Comparison of ENCODE assay signal across 8 cellular contexts in the genomic region with DNA sequence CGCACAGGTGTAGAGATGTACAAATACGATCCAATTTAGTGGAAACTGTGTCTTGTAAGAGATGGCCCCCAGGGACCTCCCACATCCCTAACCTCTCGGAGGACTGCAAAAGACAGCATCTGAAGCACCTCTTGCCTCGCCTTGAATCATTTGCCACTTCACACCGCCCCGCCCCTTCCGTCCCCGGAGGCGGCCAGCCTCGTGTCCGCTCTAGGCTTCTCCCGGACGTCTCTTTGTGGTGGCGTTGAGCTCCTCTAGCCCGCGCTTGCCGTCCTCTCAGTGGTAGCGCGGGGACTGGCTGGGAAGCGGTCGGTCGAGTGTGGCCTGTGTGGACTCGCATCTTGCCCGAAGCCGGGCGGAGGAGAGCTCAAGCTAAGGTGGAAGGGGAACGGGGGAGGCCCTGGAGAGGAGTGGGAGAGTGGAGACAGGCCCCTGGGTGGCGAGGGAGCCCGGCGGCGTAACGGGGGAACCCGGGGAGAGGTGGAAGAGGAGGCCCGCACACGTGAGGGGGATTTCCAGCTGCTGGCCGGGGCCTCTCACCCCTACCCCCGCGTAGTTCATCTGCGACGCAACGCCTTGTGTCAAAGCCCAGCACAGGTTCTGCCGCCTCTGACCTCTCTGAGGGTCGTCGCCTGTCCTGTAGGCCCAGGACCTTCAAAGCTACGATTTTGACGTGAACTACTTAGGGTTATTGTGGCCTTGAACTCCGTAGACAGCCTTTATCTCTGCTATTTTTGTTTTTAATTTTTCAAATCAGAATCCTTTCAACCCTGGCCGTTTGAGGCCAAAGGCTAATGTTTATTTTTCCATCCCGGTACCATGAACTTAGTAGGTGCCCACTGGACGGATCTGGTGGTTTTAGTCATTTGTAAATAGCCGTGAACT. TPM values are rescaled to one million over a fixed set of nuclear protein-coding genes. Genes with fewer than 3 reads are reported as not detected.
DNase-seq lines count a peak whose midpoint lies in the region; TF ChIP-seq lines count a peak whose summit lies in the region.

A gene (plus strand): TSS at position 279 of the 885 bp plus-strand sequence. CDS start 7,845 bp downstream, outside the sequence.

- TF ChIP-seq CTCF in MM.1S (IDR thresholded peaks at IDR 0.05; ENCODE audit: low read length) (no peak), fibroblast of villous mesenchyme (IDR thresholded peaks at IDR 0.05; ENCODE audit: insufficient read depth, low read depth, low read length) (no peak), neural crest cell (conservative IDR thresholded peaks at IDR 0.05) (no peak)

- H3K4me3 ChIP-seq in HAP-1 (peak within 1 kb of the TSS; percentile 74), MM.1S (ENCODE audit: low read length) (peak within 1 kb of the TSS; percentile 78), fibroblast of villous mesenchyme (ENCODE audit: low read depth, low read length) (peak within 1 kb of the TSS; percentile 79), stomach smooth muscle (ENCODE audit: low read length in 2 of 2) (peak within 1 kb of the TSS; percentile 76 to 77)

- peak within 1 kb of the TSS; percentile 67; the same call in 1 of the 2 replicates for H3K27ac ChIP-seq in MM.1S (ENCODE audit: low read length)
- H3K27ac ChIP-seq in stomach smooth muscle (ENCODE audit: low read length) = peak within 1 kb of the TSS; percentile 89

- in situ Hi-C loops in HAP-1 (cut with MboI; ENCODE audit: low sequenced_read_pairs) = loop anchor here (10.0 kb wide), 1 partner anchor 592 kb away; no protein-coding TSS in a partner anchor

- H3F3A ChIP-seq in MM.1S (ENCODE audit: insufficient read depth, low read length) = no peaks in the 10 kb centered on the region; the same call in 1 of the 2 replicates

- H3K4me2 ChIP-seq in MM.1S (ENCODE audit: low read depth, low read length) = peak within 1 kb of the TSS; percentile 79

- peak within 1 kb of the TSS; percentile 95 for H3K4me3 Mint-ChIP-seq in neural crest cell

- H3K4me1 Mint-ChIP-seq in neural crest cell = peaks cover 35% of the 10 kb centered on the region

- H2AFZ ChIP-seq in MM.1S (ENCODE audit: low read length) = peak within 1 kb of the TSS; percentile 86

- H3K79me2 ChIP-seq in MM.1S (ENCODE audit: low read length) = peaks cover 47% of the 10 kb centered on the region

- H3K9me3 Mint-ChIP-seq in neural crest cell = no peaks in the 10 kb centered on the region

- no peaks in the 10 kb centered on the region for H3K9me2 ChIP-seq in MM.1S (replicated peaks; ENCODE audit: insufficient read depth, low read length)

- H3K9me3 ChIP-seq in ES-I3 (ENCODE audit: control insufficient read depth, insufficient read depth, low read length) = no peaks in the 10 kb centered on the region
- no peaks in the 10 kb centered on the region for H3K9me3 ChIP-seq in HAP-1
- H3K9me3 ChIP-seq in MM.1S (replicated peaks; ENCODE audit: insufficient read depth, low read length) = no peaks in the 10 kb centered on the region
- no peaks in the 10 kb centered on the region for H3K9me3 ChIP-seq in stomach smooth muscle (ENCODE audit: control insufficient read depth in 2 of 2, low read length in 2 of 2)

- H3K27me3 Mint-ChIP-seq in neural crest cell (ENCODE audit: low read depth) = peaks cover 32% of the 10 kb centered on the region

- H4K20me1 ChIP-seq in MM.1S (ENCODE audit: insufficient read depth, low read length) = no peaks in the 10 kb centered on the region

- H3K27me3 ChIP-seq in HAP-1 (ENCODE audit: low read depth) (no peaks in the 10 kb centered on the region), MM.1S (replicated peaks; ENCODE audit: insufficient read depth, low read length) (no peaks in the 10 kb centered on the region), stomach smooth muscle (ENCODE audit: control insufficient read depth in 1 of 2, insufficient read depth in 2 of 2, low read length in 2 of 2) (no peaks in the 10 kb centered on the region)

- H3K4me1 ChIP-seq in ES-I3 (ENCODE audit: insufficient read depth, low read length) (peaks cover 10% of the 10 kb centered on the region; the same call in 1 of the 2 replicates), HAP-1 (peaks cover 9% of the 10 kb centered on the region), MM.1S (ENCODE audit: low read length) (peaks cover 24% of the 10 kb centered on the region), stomach smooth muscle (ENCODE audit: control insufficient read depth, insufficient read depth, low read length) (peaks cover 17% of the 10 kb centered on the region)

- H3K36me3 ChIP-seq in ES-I3 (ENCODE audit: insufficient read depth, low read length) (no peaks in the 10 kb centered on the region), HAP-1 (replicated peaks) (no peaks in the 10 kb centered on the region), MM.1S (replicated peaks; ENCODE audit: insufficient read depth, low read length) (no peaks in the 10 kb centered on the region), stomach smooth muscle (ENCODE audit: control insufficient read depth in 2 of 2, insufficient read depth in 2 of 2, low read length in 2 of 2) (no peaks in the 10 kb centered on the region)

- H3K36me3 Mint-ChIP-seq in neural crest cell (ENCODE audit: low read depth) = no peaks in the 10 kb centered on the region

- H3K27ac Mint-ChIP-seq in neural crest cell (ENCODE audit: unreplicated experiment) = peak within 1 kb of the TSS; percentile 99

- H3K9ac ChIP-seq in ES-I3 (ENCODE audit: low read depth, low read length) (peak within 1 kb of the TSS; percentile 95), MM.1S (ENCODE audit: low read length) (peak within 1 kb of the TSS; percentile 87), stomach smooth muscle (ENCODE audit: low read length in 2 of 2) (peak within 1 kb of the TSS; percentile 82 to 95)

- DNase-seq in HAP-1 (ENCODE audit: low spot score in 2 of 2) (peak; percentile 93 to 96), MM.1S (peak; percentile 97), SIG-M5 treated with dmso at 0.1 percent for 504 hours (lab: John Stamatoyannopoulos, UW; ENCODE audit: unreplicated experiment) (peak; percentile 93), activated gamma-delta T cell treated with Interleukin-2 at 50 U/mL for 16 hours (peak; percentile 89), fibroblast of villous mesenchyme (ENCODE audit: low read depth) (peak; percentile 95), neural crest cell (ENCODE audit: low read depth, low spot score) (peak; percentile 87)

RNA-seq across cellular contexts. Expression of the gene that starts here (rescaled TPM):
- total RNA-seq in fibroblast of villous mesenchyme = 12.9 and 34.5 TPM in 2 replicates
- total RNA-seq in neural crest cell = 25.1 and 28.9 TPM in 2 replicates

Comparison
In these comparisons a context has a peak if more than half of its experiments do, and no peak if none do; other contexts are left out.
1. Peak in every context shown above with its lines: DNase-seq, H3K4me3 ChIP-seq and H3K27ac ChIP-seq.